8 cellular contexts compared by ENCODE assay signal in genomic region chr2:223632826-223633225, GRCh38. TPM values are rescaled to one million over a fixed set of nuclear protein-coding genes. Genes with fewer than 3 reads are reported as not detected.
"Had no signal": no experiment of that assay in that cellular context is flagged by ENCODE, and none has a peak within 500 bp of the region (broad histone marks: within the 10 kb centered on the region; RNA-seq: fewer than 3 reads in every experiment).

No MANE protein-coding gene starts in this region.

- ATAC-seq: GM12878 had no signal

- DNase-seq: GDM1, GF-D8 had no signal

- H3K4me3 ChIP-seq: GM12878 had no signal

- FAIRE-seq: G401.6, GM12878, GM12891, GM12892, GM18507, GM19239 had no signal

RNA-seq across cellular contexts. Expression of gene SCG2, which starts 30.7 kb away (rescaled TPM):
- total RNA-seq: GM12878 had no signal
